12 cellular contexts compared by ENCODE assay signal in genomic region chr20:49641683-49642649, GRCh38.
DNase-seq lines count a peak whose midpoint lies in the region; ATAC-seq and TF ChIP-seq lines count a peak whose summit lies in the region.
"Had no signal": no experiment of that assay in that cellular context is flagged by ENCODE, and none has a peak within 500 bp of the region (broad histone marks: within the 10 kb centered on the region; RNA-seq: fewer than 3 reads in every experiment).

No MANE protein-coding gene starts in this region.

- H3K4me1 Mint-ChIP-seq in Calu3 (ENCODE audit: low read depth, unreplicated experiment) (peaks cover 19% of the 10 kb centered on the region), brain (peaks cover 17% of the 10 kb centered on the region), nephron (peaks cover 20% of the 10 kb centered on the region)

- intact Hi-C loops in Calu3 (cut with micrococcal nuclease; ENCODE audit: unreplicated experiment): loop anchor here (1.0 to 5.0 kb wide), 2 partner anchors 31 to 35 kb away; no protein-coding TSS in a partner anchor

- CTCF ChIA-PET in Calu3 (lab: Charles Lee): interaction anchor here (0.5 to 1.7 kb wide), 12 partner anchors 9 to 204 kb away, joined by 3 to 6 read pairs (median 3); partner anchors contain the start of gene SLC9A8

- H3K27ac Mint-ChIP-seq in Calu3 (ENCODE audit: unreplicated experiment) (peak overlapping the region; percentile 37), brain (peak overlapping the region in 4 of 5 experiments; percentile 77 to 86 (median 83)), nephron (peak overlapping the region; percentile 22 to 79 (median 67))

- H3K27me3 Mint-ChIP-seq in Calu3 (ENCODE audit: unreplicated experiment): no peaks in the 10 kb centered on the region
- H3K27me3 Mint-ChIP-seq in brain: no peaks in the 10 kb centered on the region
- no peaks in the 10 kb centered on the region for H3K27me3 Mint-ChIP-seq in nephron (ENCODE audit: low read depth)
- H3K27me3 Mint-ChIP-seq: naive thymus-derived CD8-positive, alpha-beta T cell had no signal

- H3K36me3 Mint-ChIP-seq in Calu3 (ENCODE audit: insufficient read depth, unreplicated experiment) (peaks cover 57% of the 10 kb centered on the region), brain (peaks cover 82% of the 10 kb centered on the region), nephron (ENCODE audit: low read depth) (peaks cover 75% of the 10 kb centered on the region)

- H3K9me3 Mint-ChIP-seq in Calu3 (ENCODE audit: low read depth, unreplicated experiment) (no peaks in the 10 kb centered on the region), brain (no peaks in the 10 kb centered on the region), nephron (no peaks in the 10 kb centered on the region)
- H3K9me3 Mint-ChIP-seq: naive thymus-derived CD8-positive, alpha-beta T cell had no signal

- ATAC-seq in GM18511 (IDR thresholded peaks at IDR 0.05; ENCODE audit: unreplicated experiment) (no peak), HG02610 (IDR thresholded peaks at IDR 0.05; ENCODE audit: unreplicated experiment) (no peak)
- no peak for ATAC-seq in stimulated activated naive CD8-positive, alpha-beta T cell treated with anti-CD3 and anti-CD28 coated beads, Interleukin-15, Interleukin-2, amounts not matched to agents 100 U/mL and 50 U/mL, for 24 hours
- ATAC-seq: GM12878; naive thymus-derived CD8-positive, alpha-beta T cell had no signal

- BruUV-seq in Calu3 (replicated peaks; lab: Mats Ljungman, UMichigan): no TSS peak

- TF ChIP-seq CTCF in Calu3 (IDR thresholded peaks at IDR 0.05; ENCODE audit: unreplicated experiment) (no peak), brain (conservative IDR thresholded peaks at IDR 0.05) (no peak), nephron (IDR thresholded peaks at IDR 0.05; ENCODE audit: unreplicated experiment in 3 of 3) (no peak)

- no peak overlapping the region for H3K4me3 Mint-ChIP-seq in Calu3 (ENCODE audit: low read depth, unreplicated experiment)
- H3K4me3 Mint-ChIP-seq in brain: peak overlapping the region in 1 of 5 experiments; percentile 13
- no peak overlapping the region for H3K4me3 Mint-ChIP-seq in nephron
- H3K4me3 Mint-ChIP-seq: naive thymus-derived CD8-positive, alpha-beta T cell had no signal

- DNase-seq in Calu3 (peak; percentile 56), NCI-H2029 treated with DMSO at 0.1 percent for 48 hours (lab: John Stamatoyannopoulos, UW) (peak; percentile 97), mucosa of gallbladder (ENCODE audit: low spot score) (no peak)
- no peak for DNase-seq in stimulated activated naive CD8-positive, alpha-beta T cell treated with anti-CD3 and anti-CD28 coated beads, Interleukin-15, Interleukin-2, amounts not matched to agents 100 U/mL and 50 U/mL, for 24 hours
- DNase-seq: KG1; naive thymus-derived CD8-positive, alpha-beta T cell; stimulated activated CD4-positive, alpha-beta T cell treated with anti-CD3 and anti-CD28 coated beads, Interleukin-4, amount 100 ng/mL, for 1 hour had no signal

Comparison
In these comparisons a context has a peak if more than half of its experiments do, and no peak if none do; other contexts are left out.
1. DNase-seq: peak in Calu3 (single experiment) and NCI-H2029 treated with DMSO at 0.1 percent for 48 hours (single experiment); none in mucosa of gallbladder (single experiment) and stimulated activated naive CD8-positive, alpha-beta T cell treated with anti-CD3 and anti-CD28 coated beads, Interleukin-15, Interleukin-2, amounts not matched to agents 100 U/mL and 50 U/mL, for 24 hours (single experiment).
2. Peak in every context shown above with its lines, with median percentiles within 50 percentile points of each other: H3K27ac Mint-ChIP-seq.